In genomic region chr1:110547017-110547416, GRCh38 we compare ENCODE assay signal across 12 cellular contexts. TPM values are rescaled to one million over a fixed set of nuclear protein-coding genes. Genes with fewer than 3 reads are reported as not detected.
"Had no signal": no experiment of that assay in that cellular context is flagged by ENCODE, and none has a peak within 500 bp of the region (broad histone marks: within the 10 kb centered on the region; RNA-seq: fewer than 3 reads in every experiment).

No MANE protein-coding gene starts in this region.

- ATAC-seq: GM23338, HCT116 had no signal

- FAIRE-seq: H1, H54 had no signal

- H2AFZ ChIP-seq: GM23248, GM23338 had no signal

- H3K36me3 ChIP-seq: HAP-1 had no signal

- H3K4me2 ChIP-seq: GM23338 had no signal

- H3K4me3 ChIP-seq: GM23248, GM23338, HAP-1 had no signal

- H3K9ac ChIP-seq: GM23248 had no signal

- DNase-seq: GM23248, GOT3, H7, H9, HCEC 1CT, HFFc6 had no signal

- H3K4me1 ChIP-seq: HAP-1 had no signal

- H3K27ac ChIP-seq: GM23248 had no signal

- H3K9me3 ChIP-seq: HAP-1 had no signal

RNA-seq across cellular contexts. Expression of gene KCNA10, which starts 28.0 kb away (rescaled TPM):
- total RNA-seq: GM23248, GM23338, H1, H4, H7, H9, HFFc6 had no signal
- polyA plus RNA-seq: GM23248, GM23338, H1 had no signal

RNA-seq across cellular contexts. Expression of gene KCNA2, which starts 59.1 kb away (rescaled TPM):
- total RNA-seq: GM23248, HFFc6 had no signal
- polyA plus RNA-seq: GM23248 had no signal
